Comparison of ENCODE assay signal across 20 cellular contexts in genomic region chr2:128134573-128134972, GRCh38.
"Had no signal": no experiment of that assay in that cellular context is flagged by ENCODE, and none has a peak within 500 bp of the region (broad histone marks: within the 10 kb centered on the region; RNA-seq: fewer than 3 reads in every experiment).

No MANE protein-coding gene starts in this region.

- H3K27ac Mint-ChIP-seq: activated naive CD4-positive, alpha-beta T cell treated with anti-CD3 and anti-CD28 coated beads, Interleukin-2, amount 10 ng/mL, durations not matched to agents 7 days and 5 days; nephron had no signal

- DNase-seq: activated CD4-positive, alpha-beta T cell treated with anti-CD3 and anti-CD28 coated beads, Interleukin-2, amount 50 U/mL, for 1 hour; activated CD4-positive, CD25-positive, alpha-beta regulatory T cell treated with anti-CD3 and anti-CD28 coated beads, Interleukin-2, amount 50 U/mL, for 72 hours; activated effector memory CD4-positive, alpha-beta T cell treated with anti-CD3 and anti-CD28 coated beads, Interleukin-2, amount 50 U/mL, for 16 hours; activated naive CD4-positive, alpha-beta T cell treated with anti-CD3 and anti-CD28 coated beads, Interleukin-2, amount 10 ng/mL, durations not matched to agents 7 days and 5 days; anterior cingulate cortex; caudate nucleus; foreskin keratinocyte; heart left ventricle; hypothalamus; left ventricle myocardium inferior; mesendoderm; mucosa of descending colon; stimulated activated CD4-positive, alpha-beta T cell treated with anti-CD3 and anti-CD28 coated beads, Interleukin-12 subunit alpha, Interleukin-12 subunit beta, amount 100 ng/mL, for 4 hours; stimulated activated CD4-positive, alpha-beta T cell treated with anti-CD3 and anti-CD28 coated beads, Interleukin-4, amount 100 ng/mL, for 1 hour; stomach; thyroid gland; upper lobe of left lung had no signal

- H3K4me3 Mint-ChIP-seq: activated naive CD4-positive, alpha-beta T cell treated with anti-CD3 and anti-CD28 coated beads, Interleukin-2, amount 10 ng/mL, durations not matched to agents 7 days and 5 days; nephron had no signal

- H3K9me3 Mint-ChIP-seq: activated naive CD4-positive, alpha-beta T cell treated with anti-CD3 and anti-CD28 coated beads, Interleukin-2, amount 10 ng/mL, durations not matched to agents 7 days and 5 days; nephron had no signal

- H3K4me1 Mint-ChIP-seq: activated naive CD4-positive, alpha-beta T cell treated with anti-CD3 and anti-CD28 coated beads, Interleukin-2, amount 10 ng/mL, durations not matched to agents 7 days and 5 days; nephron had no signal

- H3K27me3 Mint-ChIP-seq: activated naive CD4-positive, alpha-beta T cell treated with anti-CD3 and anti-CD28 coated beads, Interleukin-2, amount 10 ng/mL, durations not matched to agents 7 days and 5 days had no signal

- ATAC-seq: esophagus mucosa, foreskin keratinocyte, heart left ventricle, mucosa of descending colon, sciatic nerve had no signal
